27 cellular contexts compared by ENCODE assay signal in the genomic region with DNA sequence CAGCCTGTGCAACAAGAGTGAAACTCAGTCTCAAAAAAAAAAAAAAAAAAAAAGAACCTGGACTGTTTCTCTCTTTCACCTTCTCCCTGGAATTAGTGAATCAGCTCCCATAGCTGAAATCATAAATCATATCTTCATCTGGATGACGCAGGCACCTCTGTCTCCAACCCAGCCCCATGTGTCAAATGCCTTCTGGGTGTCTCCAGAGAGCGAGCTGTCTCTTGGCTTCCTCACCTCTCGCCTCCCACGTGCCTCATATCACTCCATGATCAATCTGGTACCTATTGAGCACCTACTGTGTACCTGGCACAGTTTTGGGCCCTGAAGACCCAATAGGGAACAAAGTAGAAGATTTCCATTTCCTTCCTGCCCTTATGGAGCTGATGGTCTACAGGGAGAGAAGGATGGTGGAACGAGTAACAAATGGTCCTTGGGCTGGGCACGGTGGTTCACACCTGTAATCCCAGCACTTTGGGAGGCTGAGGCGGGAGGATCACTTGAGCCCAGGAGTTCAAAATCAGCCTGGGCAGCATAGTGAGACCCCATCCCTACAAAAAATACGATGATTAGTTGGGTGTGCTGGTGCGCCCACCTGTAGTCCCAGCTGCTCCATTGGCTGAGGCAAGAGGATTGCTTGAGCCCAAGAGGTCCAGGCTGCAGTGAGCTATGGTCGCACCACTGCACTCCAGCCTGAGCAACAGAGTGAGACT. TPM values are rescaled to one million over a fixed set of nuclear protein-coding genes. Genes with fewer than 3 reads are reported as not detected.
DNase-seq lines count a peak whose midpoint lies in the region; ATAC-seq and TF ChIP-seq lines count a peak whose summit lies in the region.
"Had no signal": no experiment of that assay in that cellular context is flagged by ENCODE, and none has a peak within 500 bp of the region (broad histone marks: within the 10 kb centered on the region; RNA-seq: fewer than 3 reads in every experiment).

No MANE protein-coding gene starts in this region.

- no peaks in the 10 kb centered on the region for H3K36me3 ChIP-seq in CD4-positive, CD25-positive, alpha-beta regulatory T cell (ENCODE audit: control insufficient read depth, insufficient read depth, low read length)
- H3K36me3 ChIP-seq in GM23338 (ENCODE audit: insufficient read depth) (no peaks in the 10 kb centered on the region), MG63 (no peaks in the 10 kb centered on the region)
- H3K36me3 ChIP-seq in naive thymus-derived CD4-positive, alpha-beta T cell (ENCODE audit: control insufficient read depth in 2 of 3, insufficient read depth in 3 of 3, low read length in 3 of 3) = peaks cover 0 to 5% (median 0%) of the 10 kb centered on the region in 3 experiments
- H3K36me3 ChIP-seq: right lobe of liver had no signal

- peaks cover 35% of the 10 kb centered on the region for H3K4me1 ChIP-seq in CD4-positive, CD25-positive, alpha-beta regulatory T cell (ENCODE audit: control insufficient read depth, insufficient read depth, low read length, poor library complexity, severe bottlenecking)
- peaks cover 2% of the 10 kb centered on the region; the same call in 1 of the 2 replicates for H3K4me1 ChIP-seq in GM23338 (ENCODE audit: insufficient read depth)
- H3K4me1 ChIP-seq in naive thymus-derived CD4-positive, alpha-beta T cell (ENCODE audit: control insufficient read depth in 2 of 2, insufficient read depth in 2 of 2, low read length in 2 of 2) = peaks cover 17 to 22% of the 10 kb centered on the region in 2 donors

- H3K4me3 ChIP-seq in CD4-positive, CD25-positive, alpha-beta regulatory T cell (ENCODE audit: low read depth, low read length) = no peak overlapping the region
- H3K4me3 ChIP-seq in GM23338 (no peak overlapping the region), MG63 (no peak overlapping the region)
- H3K4me3 ChIP-seq in naive thymus-derived CD4-positive, alpha-beta T cell (ENCODE audit: low read length) = no peak overlapping the region
- H3K4me3 ChIP-seq: heart right ventricle, right lobe of liver, tibial artery had no signal

- no peak for ATAC-seq in CD4-positive, CD25-positive, alpha-beta regulatory T cell (ENCODE audit: low read depth in 2 of 2)
- ATAC-seq in GM23338 (no peak), omental fat pad (ENCODE audit: low FRiP score) (no peak)
- ATAC-seq in naive thymus-derived CD4-positive, alpha-beta T cell = no peak
- ATAC-seq: heart right ventricle; right lobe of liver; stimulated activated naive CD8-positive, alpha-beta T cell treated with anti-CD3 and anti-CD28 coated beads, Interleukin-15, amount 100 ng/mL, for 72 hours had no signal

- H3K79me2 ChIP-seq in GM23338 (replicated peaks; ENCODE audit: insufficient read depth) = no peaks in the 10 kb centered on the region

- intact Hi-C loops in naive thymus-derived CD4-positive, alpha-beta T cell (cut with micrococcal nuclease) = loop anchor here (5.0 to 10.0 kb wide), 6 partner anchors 431 to 1851 kb away; partner anchors contain the start of genes ALKBH7 (in 1 of the 2), GPR108 (in 1 of the 2), KDM4B (in 1 of the 2) and MPND (in 1 of the 2)

- no peak overlapping the region for H3K27ac ChIP-seq in CD4-positive, CD25-positive, alpha-beta regulatory T cell (ENCODE audit: insufficient read depth, low read length, poor library complexity, severe bottlenecking)
- no peak overlapping the region for H3K27ac ChIP-seq in GM23338 (ENCODE audit: low read depth)
- no peak overlapping the region for H3K27ac ChIP-seq in naive thymus-derived CD4-positive, alpha-beta T cell (ENCODE audit: low read depth, low read length)
- H3K27ac ChIP-seq: heart right ventricle, right lobe of liver, tibial artery had no signal

- 0 out of 2 replicates have a peak, but pooled peaks cover 8% of the 10 kb centered on the region for H3F3A ChIP-seq in GM23338 (replicated peaks; ENCODE audit: low read depth)

- peak overlapping the region in 3 of 4 donors; percentile 22 to 79 (median 77) for H3K4me3 Mint-ChIP-seq in CD4-positive, CD25-positive, alpha-beta regulatory T cell
- peak overlapping the region; percentile 17; the same call in 2 of the 3 replicates for H3K4me3 Mint-ChIP-seq in GM23338
- H3K4me3 Mint-ChIP-seq in naive thymus-derived CD4-positive, alpha-beta T cell = peak overlapping the region in 9 of 10 donors; percentile 5 to 71 (median 27)
- no peak overlapping the region for H3K4me3 Mint-ChIP-seq in chondrocyte (ENCODE audit: unreplicated experiment)
- H3K4me3 Mint-ChIP-seq: activated B cell treated with CpG ODN at 0.5 μM for 24 hours; activated CD4-positive, alpha-beta memory T cell treated with anti-CD3 and anti-CD28 coated beads for 36 hours; stimulated activated naive CD8-positive, alpha-beta T cell treated with anti-CD3 and anti-CD28 coated beads, Interleukin-15, amount 100 ng/mL, for 72 hours had no signal

- no peaks in the 10 kb centered on the region for H3K36me3 Mint-ChIP-seq in CD4-positive, CD25-positive, alpha-beta regulatory T cell
- H3K36me3 Mint-ChIP-seq in GM23338 (ENCODE audit: low read depth) (no peaks in the 10 kb centered on the region; the same call in 1 of the 3 replicates), chondrocyte (ENCODE audit: low read depth) (no peaks in the 10 kb centered on the region)
- H3K36me3 Mint-ChIP-seq in naive thymus-derived CD4-positive, alpha-beta T cell = peaks cover 0 to 3% (median 0%) of the 10 kb centered on the region in 5 donors
- H3K36me3 Mint-ChIP-seq: activated CD4-positive, alpha-beta memory T cell treated with anti-CD3 and anti-CD28 coated beads for 36 hours had no signal

- H3K4me1 Mint-ChIP-seq in CD4-positive, CD25-positive, alpha-beta regulatory T cell = peaks cover 0 to 49% (median 20%) of the 10 kb centered on the region in 4 donors
- H3K4me1 Mint-ChIP-seq in GM23338 = peaks cover 16% of the 10 kb centered on the region
- H3K4me1 Mint-ChIP-seq in naive thymus-derived CD4-positive, alpha-beta T cell = peaks cover 20 to 46% (median 35%) of the 10 kb centered on the region in 7 donors
- peaks cover 30% of the 10 kb centered on the region for H3K4me1 Mint-ChIP-seq in chondrocyte (ENCODE audit: low read depth)

- H4K20me1 ChIP-seq in GM23338 (replicated peaks; ENCODE audit: insufficient read depth) = 0 out of 2 replicates have a peak, but pooled peaks cover 4% of the 10 kb centered on the region

- peaks cover 7% of the 10 kb centered on the region for H3K9me2 ChIP-seq in GM23338 (ENCODE audit: insufficient read depth)

- no peaks in the 10 kb centered on the region for H3K9me3 ChIP-seq in CD4-positive, CD25-positive, alpha-beta regulatory T cell (ENCODE audit: control insufficient read depth in 2 of 2, low read length in 2 of 2)
- H3K9me3 ChIP-seq in naive thymus-derived CD4-positive, alpha-beta T cell (ENCODE audit: control insufficient read depth in 2 of 3, low read length in 3 of 3) = no peaks in the 10 kb centered on the region
- H3K9me3 ChIP-seq in MG63 = no peaks in the 10 kb centered on the region
- H3K9me3 ChIP-seq: heart right ventricle, right lobe of liver, tibial artery had no signal

- peaks cover 8% of the 10 kb centered on the region for H3K27me3 Mint-ChIP-seq in CD4-positive, CD25-positive, alpha-beta regulatory T cell
- H3K27me3 Mint-ChIP-seq in GM23338 (ENCODE audit: insufficient read depth, low read depth, poor library complexity) = peaks cover 32% of the 10 kb centered on the region
- H3K27me3 Mint-ChIP-seq in naive thymus-derived CD4-positive, alpha-beta T cell = peaks cover 0 to 18% (median 0%) of the 10 kb centered on the region in 5 donors
- no peaks in the 10 kb centered on the region for H3K27me3 Mint-ChIP-seq in chondrocyte (ENCODE audit: low read depth)
- H3K27me3 Mint-ChIP-seq: activated CD4-positive, alpha-beta memory T cell treated with anti-CD3 and anti-CD28 coated beads for 36 hours; central memory CD8-positive, alpha-beta T cell; stimulated activated naive CD8-positive, alpha-beta T cell treated with anti-CD3 and anti-CD28 coated beads, Interleukin-15, amount 100 ng/mL, for 72 hours had no signal

- DNase-seq in CD4-positive, CD25-positive, alpha-beta regulatory T cell = no peak
- no peak for DNase-seq in GM23338 (ENCODE audit: low spot score)
- peak; percentile 45 for DNase-seq in amniotic epithelial cell (ENCODE audit: low read depth)
- DNase-seq in naive thymus-derived CD4-positive, alpha-beta T cell = no peak
- DNase-seq in chondrocyte (ENCODE audit: low spot score) = no peak
- DNase-seq in DMS153 treated with DMSO at 0.1 percent for 48 hours (lab: John Stamatoyannopoulos, UW; ENCODE audit: unreplicated experiment) = no peak
- no peak for DNase-seq in MG63
- DNase-seq in omental fat pad (ENCODE audit: low spot score) = no peak
- DNase-seq: activated B cell treated with CpG ODN at 0.5 μM for 24 hours; activated CD4-positive, alpha-beta memory T cell treated with anti-CD3 and anti-CD28 coated beads for 36 hours; activated gamma-delta T cell treated with Interleukin-2 at 50 U/mL for 16 hours; C1 segment of cervical spinal cord; H9; heart right ventricle; mesendoderm; NCI-H1417; NCI-H2081 treated with DMSO at 0.1 percent for 48 hours; NCI-H446 treated with DMSO at 0.1 percent for 48 hours; right lobe of liver; stimulated activated CD4-positive, alpha-beta T cell treated with anti-CD3 and anti-CD28 coated beads, Interleukin-12 subunit alpha, Interleukin-12 subunit beta, amount 100 ng/mL, for 4 hours; stimulated activated CD4-positive, alpha-beta T cell treated with anti-CD3 and anti-CD28 coated beads, Interleukin-4, amount 100 ng/mL, for 4 hours; stimulated activated naive CD8-positive, alpha-beta T cell treated with anti-CD3 and anti-CD28 coated beads, Interleukin-15, amount 100 ng/mL, for 72 hours; tibial artery had no signal

- H3K4me2 ChIP-seq in GM23338 = no peak overlapping the region

- POLR2A ChIA-PET in naive thymus-derived CD4-positive, alpha-beta T cell (lab: Charles Lee) = interaction anchor here (1.3 kb wide), 1 partner anchor 61 kb away, joined by 3 read pairs; the partner anchor contains the start of gene SAFB2

- peak overlapping the region in 1 of 3 donors; percentile 51 for H3K27ac Mint-ChIP-seq in CD4-positive, CD25-positive, alpha-beta regulatory T cell
- no peak overlapping the region; the same call in 1 of the 2 replicates for H3K27ac Mint-ChIP-seq in GM23338
- H3K27ac Mint-ChIP-seq in naive thymus-derived CD4-positive, alpha-beta T cell = peak overlapping the region in 2 of 9 donors; percentile 44 to 61
- H3K27ac Mint-ChIP-seq in chondrocyte (ENCODE audit: unreplicated experiment) = no peak overlapping the region
- H3K27ac Mint-ChIP-seq: activated B cell treated with CpG ODN at 0.5 μM for 24 hours; activated CD4-positive, alpha-beta memory T cell treated with anti-CD3 and anti-CD28 coated beads for 36 hours; H9; stimulated activated naive CD8-positive, alpha-beta T cell treated with anti-CD3 and anti-CD28 coated beads, Interleukin-15, amount 100 ng/mL, for 72 hours had no signal

- no peak for TF ChIP-seq CTCF in GM23338 (conservative IDR thresholded peaks at IDR 0.05; ENCODE audit: low read depth in 2 of 2)
- TF ChIP-seq CTCF in chondrocyte (IDR thresholded peaks at IDR 0.05) = no peak
- TF ChIP-seq CTCF in omental fat pad (IDR thresholded peaks at IDR 0.05) = no peak

- H2AFZ ChIP-seq in GM23338 = no peak overlapping the region

- H3K27me3 ChIP-seq in CD4-positive, CD25-positive, alpha-beta regulatory T cell (ENCODE audit: control insufficient read depth, insufficient read depth, low read length) = no peaks in the 10 kb centered on the region
- H3K27me3 ChIP-seq in GM23338 (ENCODE audit: insufficient read depth) (no peaks in the 10 kb centered on the region), MG63 (no peaks in the 10 kb centered on the region)
- no peaks in the 10 kb centered on the region for H3K27me3 ChIP-seq in naive thymus-derived CD4-positive, alpha-beta T cell (ENCODE audit: control insufficient read depth in 2 of 2, insufficient read depth in 2 of 2, low read length in 2 of 2)
- H3K27me3 ChIP-seq: heart right ventricle, right lobe of liver, tibial artery had no signal

- CTCF ChIA-PET in naive thymus-derived CD4-positive, alpha-beta T cell (lab: Charles Lee) = no interaction called here

- peaks cover 0 to 4% (median 0%) of the 10 kb centered on the region in 7 donors for H3K9me3 Mint-ChIP-seq in CD4-positive, CD25-positive, alpha-beta regulatory T cell
- H3K9me3 Mint-ChIP-seq in GM23338 (no peaks in the 10 kb centered on the region), chondrocyte (ENCODE audit: low read depth) (no peaks in the 10 kb centered on the region)
- H3K9me3 Mint-ChIP-seq in naive thymus-derived CD4-positive, alpha-beta T cell = peaks cover 0 to 4% (median 0%) of the 10 kb centered on the region in 11 donors
- H3K9me3 Mint-ChIP-seq: activated B cell treated with CpG ODN at 0.5 μM for 24 hours; activated CD4-positive, alpha-beta memory T cell treated with anti-CD3 and anti-CD28 coated beads for 36 hours; central memory CD8-positive, alpha-beta T cell; stimulated activated naive CD8-positive, alpha-beta T cell treated with anti-CD3 and anti-CD28 coated beads, Interleukin-15, amount 100 ng/mL, for 72 hours had no signal

RNA-seq across cellular contexts. Expression of gene HSD11B1L, which starts 2.5 kb away (rescaled TPM):
- total RNA-seq in CD4-positive, CD25-positive, alpha-beta regulatory T cell = 2.4 TPM
- 1 to 10 TPM; 1.8 to 3.0 (median 2.3) TPM for polyA plus RNA-seq in CD4-positive, CD25-positive, alpha-beta regulatory T cell
- total RNA-seq in GM23338 (2014; rRNA removed; shearing (Covaris generic)) = 12.9 and 14.6 TPM in 2 replicates
- polyA plus RNA-seq in GM23338 (2016; fragmentation: Nextera tagmentation; extraction: Ambion mirVana) = 17.8 and 18.4 TPM in 2 replicates
- 1 to 10 TPM; 2.8 to 5.2 (median 3.6) TPM for total RNA-seq in naive thymus-derived CD4-positive, alpha-beta T cell
- polyA plus RNA-seq in naive thymus-derived CD4-positive, alpha-beta T cell = 1 to 10 TPM; 8.4 to 9.6 TPM
- total RNA-seq in chondrocyte = 7.2 to 9.9 TPM (median 9.9 TPM) in 3 replicates
- total RNA-seq in MG63 (2014; rRNA removed; shearing (Covaris generic); ENCODE audit: low replicate concordance) = 3.6 and 5.8 TPM in 2 replicates
- total RNA-seq in omental fat pad = 1 to 10 TPM; 4.3 to 9.5 (median 7.8) TPM

RNA-seq across cellular contexts. Expression of gene MICOS13, which starts 3.0 kb away (rescaled TPM):
- 21.2 TPM for total RNA-seq in CD4-positive, CD25-positive, alpha-beta regulatory T cell
- polyA plus RNA-seq in CD4-positive, CD25-positive, alpha-beta regulatory T cell = 100 to 1,000 TPM in 2 of 4 donors, 10 to 100 TPM in 2; 90.6 to 110 (median 100) TPM
- total RNA-seq in GM23338 (2014; rRNA removed; shearing (Covaris generic)) = 9.1 and 15.5 TPM in 2 replicates
- polyA plus RNA-seq in GM23338 (2016; fragmentation: Nextera tagmentation; extraction: Ambion mirVana) = 54.6 and 63.8 TPM in 2 replicates
- total RNA-seq in naive thymus-derived CD4-positive, alpha-beta T cell = 10 to 100 TPM; 26.1 to 49.3 (median 38.4) TPM
- 100 to 1,000 TPM in 1 of 2 donors, 10 to 100 TPM in 1; 76.8 to 109 TPM for polyA plus RNA-seq in naive thymus-derived CD4-positive, alpha-beta T cell
- total RNA-seq in chondrocyte (61.0 to 66.6 TPM (median 65.3 TPM) in 3 replicates), omental fat pad (10 to 100 TPM; 24.4 to 54.6 (median 40.5) TPM)
- total RNA-seq in MG63 (2014; rRNA removed; shearing (Covaris generic); ENCODE audit: low replicate concordance) = 21.8 and 75.4 TPM in 2 replicates

RNA-seq across cellular contexts. Expression of gene RPL36, which starts 6.8 kb away (rescaled TPM):
- total RNA-seq in CD4-positive, CD25-positive, alpha-beta regulatory T cell = 984 TPM
- 1,000 to 10,000 TPM; 1,952 to 2,703 (median 2,229) TPM for polyA plus RNA-seq in CD4-positive, CD25-positive, alpha-beta regulatory T cell
- 575 and 895 TPM in 2 replicates for total RNA-seq in GM23338 (2014; rRNA removed; shearing (Covaris generic))
- polyA plus RNA-seq in GM23338 (2016; fragmentation: Nextera tagmentation; extraction: Ambion mirVana) = 3,204 and 3,480 TPM in 2 replicates
- total RNA-seq in naive thymus-derived CD4-positive, alpha-beta T cell = 1,000 to 10,000 TPM in 3 of 5 experiments, 100 to 1,000 TPM in 2; 865 to 1,786 (median 1,037) TPM
- 1,000 to 10,000 TPM; 2,342 to 2,564 TPM for polyA plus RNA-seq in naive thymus-derived CD4-positive, alpha-beta T cell
- 537 to 578 TPM (median 548 TPM) in 3 replicates for total RNA-seq in chondrocyte
- 562 and 599 TPM in 2 replicates for total RNA-seq in MG63 (2014; rRNA removed; shearing (Covaris generic); ENCODE audit: low replicate concordance)
- 100 to 1,000 TPM; 663 to 804 (median 703) TPM for total RNA-seq in omental fat pad

RNA-seq across cellular contexts. Expression of gene LONP1, which starts 36.6 kb away (rescaled TPM):
- total RNA-seq in CD4-positive, CD25-positive, alpha-beta regulatory T cell = 67.6 TPM
- 10 to 100 TPM; 16.4 to 22.8 (median 20.3) TPM for polyA plus RNA-seq in CD4-positive, CD25-positive, alpha-beta regulatory T cell
- 123 and 137 TPM in 2 replicates for total RNA-seq in GM23338 (2014; rRNA removed; shearing (Covaris generic))
- 64.5 and 68.6 TPM in 2 replicates for polyA plus RNA-seq in GM23338 (2016; fragmentation: Nextera tagmentation; extraction: Ambion mirVana)
- total RNA-seq in naive thymus-derived CD4-positive, alpha-beta T cell = 100 to 1,000 TPM in 1 of 5 experiments, 10 to 100 TPM in 4; 62.8 to 102 (median 74.8) TPM
- polyA plus RNA-seq in naive thymus-derived CD4-positive, alpha-beta T cell = 10 to 100 TPM; 20.0 to 60.0 TPM
- total RNA-seq in chondrocyte (59.1 to 116 TPM (median 116 TPM) in 3 replicates), omental fat pad (10 to 100 TPM; 49.8 to 75.9 (median 54.0) TPM)
- 45.3 and 79.2 TPM in 2 replicates for total RNA-seq in MG63 (2014; rRNA removed; shearing (Covaris generic); ENCODE audit: low replicate concordance)

RNA-seq across cellular contexts. Expression of gene CATSPERD, which starts 37.1 kb away (rescaled TPM):
- not detected for total RNA-seq in CD4-positive, CD25-positive, alpha-beta regulatory T cell
- polyA plus RNA-seq in CD4-positive, CD25-positive, alpha-beta regulatory T cell = under 1 TPM in 1 of 4 donors, not detected in 3; 0.17 TPM
- total RNA-seq in GM23338 (2014; rRNA removed; shearing (Covaris generic)) = 0.17 TPM in 1 of 2 replicates, not detected in the other
- polyA plus RNA-seq in GM23338 (2016; fragmentation: Nextera tagmentation; extraction: Ambion mirVana) = 0.56 TPM in 1 of 2 replicates, not detected in the other
- under 1 TPM in 1 of 5 experiments, not detected in 4; 0.07 TPM for total RNA-seq in naive thymus-derived CD4-positive, alpha-beta T cell
- polyA plus RNA-seq in naive thymus-derived CD4-positive, alpha-beta T cell = not detected
- total RNA-seq in chondrocyte (not detected in 3 replicates), omental fat pad (not detected)
- total RNA-seq in MG63 (2014; rRNA removed; shearing (Covaris generic); ENCODE audit: low replicate concordance) = not detected in 2 replicates
- total RNA-seq: activated B cell treated with CpG ODN at 0.5 μM for 24 hours; activated CD4-positive, alpha-beta memory T cell treated with anti-CD3 and anti-CD28 coated beads for 36 hours; endothelial cell of umbilical vein; H9; heart right ventricle; OCI-LY7; right lobe of liver had no signal
- polyA plus RNA-seq: AG04450, endothelial cell of umbilical vein, heart right ventricle had no signal
